ENCODE assay signal across 1 cellular context in genomic region chr12:81644503-81644902, GRCh38.
TF ChIP-seq lines count a peak whose summit lies in the region.

No MANE protein-coding gene starts in this region.

TF ChIP-seq in Ishikawa, 13 proteins besides CTCF, POLR2A, EP300 and RAD21 (continued from another document):
- TF ChIP-seq, protein P1, sequence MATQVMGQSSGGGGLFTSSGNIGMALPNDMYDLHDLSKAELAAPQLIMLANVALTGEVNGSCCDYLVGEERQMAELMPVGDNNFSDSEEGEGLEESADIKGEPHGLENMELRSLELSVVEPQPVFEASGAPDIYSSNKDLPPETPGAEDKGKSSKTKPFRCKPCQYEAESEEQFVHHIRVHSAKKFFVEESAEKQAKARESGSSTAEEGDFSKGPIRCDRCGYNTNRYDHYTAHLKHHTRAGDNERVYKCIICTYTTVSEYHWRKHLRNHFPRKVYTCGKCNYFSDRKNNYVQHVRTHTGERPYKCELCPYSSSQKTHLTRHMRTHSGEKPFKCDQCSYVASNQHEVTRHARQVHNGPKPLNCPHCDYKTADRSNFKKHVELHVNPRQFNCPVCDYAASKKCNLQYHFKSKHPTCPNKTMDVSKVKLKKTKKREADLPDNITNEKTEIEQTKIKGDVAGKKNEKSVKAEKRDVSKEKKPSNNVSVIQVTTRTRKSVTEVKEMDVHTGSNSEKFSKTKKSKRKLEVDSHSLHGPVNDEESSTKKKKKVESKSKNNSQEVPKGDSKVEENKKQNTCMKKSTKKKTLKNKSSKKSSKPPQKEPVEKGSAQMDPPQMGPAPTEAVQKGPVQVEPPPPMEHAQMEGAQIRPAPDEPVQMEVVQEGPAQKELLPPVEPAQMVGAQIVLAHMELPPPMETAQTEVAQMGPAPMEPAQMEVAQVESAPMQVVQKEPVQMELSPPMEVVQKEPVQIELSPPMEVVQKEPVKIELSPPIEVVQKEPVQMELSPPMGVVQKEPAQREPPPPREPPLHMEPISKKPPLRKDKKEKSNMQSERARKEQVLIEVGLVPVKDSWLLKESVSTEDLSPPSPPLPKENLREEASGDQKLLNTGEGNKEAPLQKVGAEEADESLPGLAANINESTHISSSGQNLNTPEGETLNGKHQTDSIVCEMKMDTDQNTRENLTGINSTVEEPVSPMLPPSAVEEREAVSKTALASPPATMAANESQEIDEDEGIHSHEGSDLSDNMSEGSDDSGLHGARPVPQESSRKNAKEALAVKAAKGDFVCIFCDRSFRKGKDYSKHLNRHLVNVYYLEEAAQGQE (IDR thresholded peaks at IDR 0.05; ENCODE audit: low read depth): no peak
- TF ChIP-seq YY1 (IDR thresholded peaks at IDR 0.05; ENCODE audit: low read depth) (no peak), TAF1 (IDR thresholded peaks at IDR 0.05; ENCODE audit: low read depth) (no peak), NFIC (IDR thresholded peaks at IDR 0.05) (no peak)
- TF ChIP-seq, protein P2, sequence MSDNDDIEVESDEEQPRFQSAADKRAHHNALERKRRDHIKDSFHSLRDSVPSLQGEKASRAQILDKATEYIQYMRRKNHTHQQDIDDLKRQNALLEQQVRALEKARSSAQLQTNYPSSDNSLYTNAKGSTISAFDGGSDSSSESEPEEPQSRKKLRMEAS (IDR thresholded peaks at IDR 0.05): no peak
